8 cellular contexts compared by ENCODE assay signal in genomic region chr6:148440877-148441453, GRCh38.
DNase-seq lines count a peak whose midpoint lies in the region; ATAC-seq lines count a peak whose summit lies in the region.

No MANE protein-coding gene starts in this region.

- H3K4me3 ChIP-seq in skin epidermis = no peak overlapping the region

- H3K9me3 Mint-ChIP-seq in activated naive CD4-positive, alpha-beta T cell treated with anti-CD3 and anti-CD28 coated beads for 36 hours = no peaks in the 10 kb centered on the region

- ATAC-seq in HG02938 (IDR thresholded peaks at IDR 0.05; ENCODE audit: unreplicated experiment) (no peak), GM21367 (IDR thresholded peaks at IDR 0.05; ENCODE audit: unreplicated experiment) (no peak)

- peaks cover 12% of the 10 kb centered on the region for H3K27me3 Mint-ChIP-seq in activated naive CD4-positive, alpha-beta T cell treated with anti-CD3 and anti-CD28 coated beads for 36 hours (ENCODE audit: low read depth)

- no peaks in the 10 kb centered on the region for H3K36me3 Mint-ChIP-seq in activated naive CD4-positive, alpha-beta T cell treated with anti-CD3 and anti-CD28 coated beads for 36 hours (ENCODE audit: low read depth)

- H3K4me1 Mint-ChIP-seq in activated naive CD4-positive, alpha-beta T cell treated with anti-CD3 and anti-CD28 coated beads for 36 hours (ENCODE audit: low read depth) = peaks cover 13% of the 10 kb centered on the region

- H3K27ac ChIP-seq in skin epidermis = peak overlapping the region in 18 of 21 experiments; percentile 9 to 84 (median 54)

- no peak overlapping the region for H3K4me3 Mint-ChIP-seq in activated naive CD4-positive, alpha-beta T cell treated with anti-CD3 and anti-CD28 coated beads for 36 hours

- CTCF ChIA-PET in activated naive CD4-positive, alpha-beta T cell treated with anti-CD3 and anti-CD28 coated beads for 36 hours (lab: Charles Lee) = no interaction called here

- DNase-seq in HCEC 1CT (peak; percentile 84), SW 1271 (lab: John Stamatoyannopoulos, UW) (peak; percentile 74 to 81), glomerular endothelial cell (ENCODE audit: extremely low read depth, low read depth, low spot score) (peak; percentile 94), DMS114 treated with DMSO at 0.1 percent for 48 hours (lab: John Stamatoyannopoulos, UW; ENCODE audit: unreplicated experiment) (no peak)
- DNase-seq in activated naive CD4-positive, alpha-beta T cell treated with anti-CD3 and anti-CD28 coated beads for 36 hours = no peak

- intact Hi-C loops in activated naive CD4-positive, alpha-beta T cell treated with anti-CD3 and anti-CD28 coated beads for 36 hours (cut with micrococcal nuclease) = loop anchor here (1.0 to 5.0 kb wide), 3 partner anchors 237 to 1119 kb away; no protein-coding TSS in a partner anchor

- H3K27ac Mint-ChIP-seq in activated naive CD4-positive, alpha-beta T cell treated with anti-CD3 and anti-CD28 coated beads for 36 hours = no peak overlapping the region

Comparison
In these comparisons a context has a peak if more than half of its experiments do, and no peak if none do; other contexts are left out.
1. DNase-seq: peak in HCEC 1CT (single experiment), SW 1271 (2 of 2) and glomerular endothelial cell (single experiment); none in activated naive CD4-positive, alpha-beta T cell treated with anti-CD3 and anti-CD28 coated beads for 36 hours (single experiment) and DMS114 treated with DMSO at 0.1 percent for 48 hours (single experiment).